In genomic region chr3:121980450-121980796, GRCh38 we compare ENCODE assay signal across 1 cellular context.
TF ChIP-seq lines count a peak whose summit lies in the region.

No MANE protein-coding gene starts in this region.

TF ChIP-seq in GM12878, 131 proteins besides CTCF, POLR2A, EP300 and RAD21 (continued from another document):
- TF ChIP-seq BACH1 (IDR thresholded peaks at IDR 0.05; ENCODE audit: borderline replicate concordance) (no peak), NFIC (IDR thresholded peaks at IDR 0.05; ENCODE audit: low read depth, low read length) (no peak), SIN3A (IDR thresholded peaks at IDR 0.05; ENCODE audit: low read depth, low read length) (no peak), NFXL1 (IDR thresholded peaks at IDR 0.05; ENCODE audit: borderline replicate concordance) (no peak), SMC3 (IDR thresholded peaks at IDR 0.05; ENCODE audit: borderline replicate concordance, low read length) (no peak), CBX3 (IDR thresholded peaks at IDR 0.05; ENCODE audit: borderline replicate concordance, low read depth) (no peak)
